Comparison of ENCODE assay signal across 11 cellular contexts in genomic region chrX:87518504-87518903, GRCh38. TPM values are rescaled to one million over a fixed set of nuclear protein-coding genes. Genes with fewer than 3 reads are reported as not detected.
DNase-seq lines count a peak whose midpoint lies in the region; ATAC-seq and TF ChIP-seq lines count a peak whose summit lies in the region.
"Had no signal": no experiment of that assay in that cellular context is flagged by ENCODE, and none has a peak within 500 bp of the region (broad histone marks: within the 10 kb centered on the region; RNA-seq: fewer than 3 reads in every experiment).

No MANE protein-coding gene starts in this region.

- H3K27me3 ChIP-seq in HUES64 (ENCODE audit: insufficient read depth, low read length) (peaks cover 12% of the 10 kb centered on the region; the same call in 1 of the 2 replicates), brain microvascular endothelial cell (replicated peaks) (no peaks in the 10 kb centered on the region), iPS-20b (ENCODE audit: insufficient read depth, low read length) (no peaks in the 10 kb centered on the region), sigmoid colon (no peaks in the 10 kb centered on the region), foreskin keratinocyte (no peaks in the 10 kb centered on the region)

- in situ Hi-C loops in brain microvascular endothelial cell (cut with HindIII; ENCODE audit: low pct_ligation_motif_present, low sequenced_read_pairs) = no loop called here

- peak overlapping the region; percentile 71 for H3K9ac ChIP-seq in HUES64 (ENCODE audit: low read depth, low read length)
- peak overlapping the region; percentile 78; the same call in 1 of the 2 replicates for H3K9ac ChIP-seq in iPS-20b (ENCODE audit: low read depth, low read length)

- DNase-seq in brain microvascular endothelial cell (no peak), sigmoid colon (no peak), COR-L47 (lab: John Stamatoyannopoulos, UW) (no peak), NCI-H2171 (lab: John Stamatoyannopoulos, UW) (no peak), foreskin keratinocyte (no peak), NOMO-1 (lab: John Stamatoyannopoulos, UW; ENCODE audit: unreplicated experiment in 2 of 2) (no peak)
- DNase-seq: CD4-positive, alpha-beta memory T cell; immature natural killer cell had no signal

- TF ChIP-seq CTCF in brain microvascular endothelial cell (IDR thresholded peaks at IDR 0.05; ENCODE audit: low read depth, low read length, missing control alignments) = no peak
- no peak for TF ChIP-seq CTCF in sigmoid colon (IDR thresholded peaks at IDR 0.05)
- TF ChIP-seq CTCF in foreskin keratinocyte (conservative IDR thresholded peaks at IDR 0.05) = no peak

- no CpG with 5 or more reads among the region's 6 CpGs for WGBS in HUES64
- 16 to 32% methylated on average over 6 of the region's 6 CpGs for WGBS in sigmoid colon, 2 donors

- TF ChIP-seq POLR2A in sigmoid colon (IDR thresholded peaks at IDR 0.05) = no peak

- intact Hi-C loops in sigmoid colon (cut with DNase I) = no loop called here

- H3K4me1 ChIP-seq in HUES64 (ENCODE audit: insufficient read depth, low read length) = peaks cover 8% of the 10 kb centered on the region; the same call in 1 of the 2 replicates
- peaks cover 7% of the 10 kb centered on the region; the same call in 1 of the 2 replicates for H3K4me1 ChIP-seq in iPS-20b (ENCODE audit: insufficient read depth, low read length)
- peaks cover 0 to 13% (median 0%) of the 10 kb centered on the region in 4 donors for H3K4me1 ChIP-seq in sigmoid colon
- H3K4me1 ChIP-seq in foreskin keratinocyte = no peaks in the 10 kb centered on the region

- ATAC-seq in foreskin keratinocyte = no peak

- H3K27ac ChIP-seq in HUES64 (ENCODE audit: low read depth, low read length) (peak overlapping the region; percentile 96; the same call in 1 of the 2 replicates), brain microvascular endothelial cell (peak overlapping the region; percentile 56), iPS-20b (ENCODE audit: low read length) (peak overlapping the region; percentile 72), sigmoid colon (peak overlapping the region in 3 of 4 donors; percentile 72 to 75 (median 74)), foreskin keratinocyte (no peak overlapping the region)

- H3K4me3 ChIP-seq in HUES64 (ENCODE audit: low read length) (peak overlapping the region; percentile 70), brain microvascular endothelial cell (ENCODE audit: low read depth, low read length) (peak overlapping the region; percentile 64), iPS-20b (ENCODE audit: low read length) (peak overlapping the region; percentile 80), sigmoid colon (peak overlapping the region in 3 of 4 donors; percentile 37 to 43 (median 43))

- H3K9me3 ChIP-seq in HUES64 (ENCODE audit: insufficient read depth, low read depth, low read length) (no peaks in the 10 kb centered on the region), iPS-20b (ENCODE audit: insufficient read depth, low read depth, low read length) (no peaks in the 10 kb centered on the region), sigmoid colon (no peaks in the 10 kb centered on the region)

- no peak for TF ChIP-seq EP300 in sigmoid colon (IDR thresholded peaks at IDR 0.05)

- H3K36me3 ChIP-seq in HUES64 (ENCODE audit: insufficient read depth, low read length) = no peaks in the 10 kb centered on the region
- H3K36me3 ChIP-seq in brain microvascular endothelial cell (replicated peaks) = no peaks in the 10 kb centered on the region
- no peaks in the 10 kb centered on the region for H3K36me3 ChIP-seq in iPS-20b (ENCODE audit: insufficient read depth, low read depth, low read length)
- H3K36me3 ChIP-seq in sigmoid colon = no peaks in the 10 kb centered on the region

RNA-seq across cellular contexts. Expression of gene KLHL4, which starts 0.9 kb away (rescaled TPM):
- polyA plus RNA-seq in HUES64 (2013, experiment 1 of 2) = 19.3 TPM
- polyA plus RNA-seq in HUES64 (2013, experiment 2 of 2) = 16.7 TPM
- total RNA-seq in sigmoid colon = 1 to 10 TPM in 2 of 4 donors, under 1 TPM in 2; 0.33 to 2.2 (median 1.5) TPM
- polyA plus RNA-seq in sigmoid colon = under 1 TPM in 2 of 3 donors, not detected in 1; 0.15 to 0.60 TPM
- not detected in 2 replicates for total RNA-seq in foreskin keratinocyte
- polyA plus RNA-seq in foreskin keratinocyte = not detected in 2 replicates
- total RNA-seq: activated T-helper 1 cell treated with anti-CD3 and anti-CD28 coated beads, Interleukin-12 subunit alpha, Interleukin-12 subunit beta, Interleukin-2, Interleukin-4 antibody, amounts not matched to agents 30 ng/mL and 10 ng/mL and 1 ng/mL, durations not matched to agents 14 hours and 24 hours and 36 hours; CD4-positive, alpha-beta memory T cell had no signal
